Comparison of ENCODE assay signal across 8 cellular contexts in genomic region chr17:21348081-21348925, GRCh38. TPM values are rescaled to one million over a fixed set of nuclear protein-coding genes. Genes with fewer than 3 reads are reported as not detected.
DNase-seq lines count a peak whose midpoint lies in the region; ATAC-seq and TF ChIP-seq lines count a peak whose summit lies in the region.
"Not testable (repeated sequence)": the region's sequence is repeated elsewhere in the genome, so short reads cannot be mapped to it uniquely, and the experiment has no call there.

No MANE protein-coding gene starts in this region.

- H3F3A ChIP-seq in SU-DHL-6 (ENCODE audit: insufficient read depth): not testable (repeated sequence)

- H3K4me2 ChIP-seq in SU-DHL-6 (ENCODE audit: low read depth, low read length, poor library complexity, severe bottlenecking): peak overlapping the region; percentile 20

- not testable (repeated sequence) for H3K27me3 ChIP-seq in CD8-positive, alpha-beta T cell (ENCODE audit: insufficient read depth, low read length); SU-DHL-6 (ENCODE audit: low read length)

- not testable (repeated sequence) for H3K27ac ChIP-seq in CD8-positive, alpha-beta T cell (ENCODE audit: low read depth, low read length)
- peak overlapping the region; percentile 89 for H3K27ac ChIP-seq in SU-DHL-6 (ENCODE audit: low read depth, low read length)

- not testable (repeated sequence) for H3K4me1 ChIP-seq in CD8-positive, alpha-beta T cell (ENCODE audit: insufficient read depth, low read length)

- CTCF ChIA-PET in CD8-positive, alpha-beta T cell (lab: Charles Lee): not testable (repeated sequence)

- not testable (repeated sequence) for H3K36me3 ChIP-seq in CD8-positive, alpha-beta T cell (ENCODE audit: insufficient read depth, low read length); SU-DHL-6 (ENCODE audit: low read length)

- peak overlapping the region; percentile 24; the same call in 1 of the 2 replicates for H3K9ac ChIP-seq in SU-DHL-6 (ENCODE audit: low read length)

- intact Hi-C loops in CD8-positive, alpha-beta T cell (cut with DNase I, micrococcal nuclease); dendritic cell treated with granulocyte-macrophage colony-stimulating factor and Interleukin-4, amounts not matched to agents 40 ng/mL and 50 ng/mL, for 4 days (cut with micrococcal nuclease); posterior vena cava (cut with DNase I): not testable (repeated sequence)

- not testable (repeated sequence) for H3K9me3 ChIP-seq in CD8-positive, alpha-beta T cell (ENCODE audit: low read length); SU-DHL-6 (ENCODE audit: insufficient read depth, low read length)

- H3K79me2 ChIP-seq in SU-DHL-6 (ENCODE audit: insufficient read depth, low read length): not testable (repeated sequence)

- H4K20me1 ChIP-seq in SU-DHL-6 (ENCODE audit: low read depth, low read length): not testable (repeated sequence)

- not testable (repeated sequence) for H3K4me3 Mint-ChIP-seq in CD8-positive, alpha-beta T cell; dendritic cell treated with granulocyte-macrophage colony-stimulating factor and Interleukin-4, amounts not matched to agents 40 ng/mL and 50 ng/mL, for 4 days

- POLR2A ChIA-PET in CD8-positive, alpha-beta T cell (lab: Charles Lee): not testable (repeated sequence)

- not testable (repeated sequence) for DNase-seq in CD8-positive, alpha-beta T cell
- peak; percentile 50 for DNase-seq in posterior vena cava (ENCODE audit: low spot score)

- H3K36me3 Mint-ChIP-seq in CD8-positive, alpha-beta T cell; dendritic cell treated with granulocyte-macrophage colony-stimulating factor and Interleukin-4, amounts not matched to agents 40 ng/mL and 50 ng/mL, for 4 days (ENCODE audit: low read depth): not testable (repeated sequence)

- TF ChIP-seq CTCF in CD8-positive, alpha-beta T cell (IDR thresholded peaks at IDR 0.05); SU-DHL-6 (IDR thresholded peaks at IDR 0.05; ENCODE audit: insufficient read depth, low read length, poor library complexity, severe bottlenecking): not testable (repeated sequence)

- H3K27ac Mint-ChIP-seq in CD8-positive, alpha-beta T cell: peak overlapping the region; percentile 45
- H3K27ac Mint-ChIP-seq in dendritic cell treated with granulocyte-macrophage colony-stimulating factor and Interleukin-4, amounts not matched to agents 40 ng/mL and 50 ng/mL, for 4 days: peak overlapping the region; percentile 46

- not testable (repeated sequence) for H3K9me3 Mint-ChIP-seq in CD8-positive, alpha-beta T cell; dendritic cell treated with granulocyte-macrophage colony-stimulating factor and Interleukin-4, amounts not matched to agents 40 ng/mL and 50 ng/mL, for 4 days

- not testable (repeated sequence) for H3K4me3 ChIP-seq in CD8-positive, alpha-beta T cell (ENCODE audit: low read depth, low read length); SU-DHL-6 (ENCODE audit: insufficient read depth, low read length, poor library complexity, severe bottlenecking)

- H2AFZ ChIP-seq in SU-DHL-6 (ENCODE audit: low read depth, low read length, severe bottlenecking): not testable (repeated sequence)

- H3K27me3 Mint-ChIP-seq in CD8-positive, alpha-beta T cell (ENCODE audit: low read depth); dendritic cell treated with granulocyte-macrophage colony-stimulating factor and Interleukin-4, amounts not matched to agents 40 ng/mL and 50 ng/mL, for 4 days: not testable (repeated sequence)

- not testable (repeated sequence) for ATAC-seq in CD8-positive, alpha-beta T cell
- ATAC-seq in GM18909 (IDR thresholded peaks at IDR 0.05; ENCODE audit: poor library complexity, unreplicated experiment) (peak; percentile 80), GM21723 (IDR thresholded peaks at IDR 0.05; ENCODE audit: unreplicated experiment) (peak; percentile 68), HG03066 (IDR thresholded peaks at IDR 0.05; ENCODE audit: low read depth, unreplicated experiment) (peak; percentile 48), HG03571 (IDR thresholded peaks at IDR 0.05; ENCODE audit: unreplicated experiment) (peak; percentile 50)

- not testable (repeated sequence) for H3K4me1 Mint-ChIP-seq in CD8-positive, alpha-beta T cell (ENCODE audit: low read depth)
- H3K4me1 Mint-ChIP-seq in dendritic cell treated with granulocyte-macrophage colony-stimulating factor and Interleukin-4, amounts not matched to agents 40 ng/mL and 50 ng/mL, for 4 days (ENCODE audit: low read depth): peaks cover 13% of the 10 kb centered on the region

- H3K9me2 ChIP-seq in SU-DHL-6 (replicated peaks; ENCODE audit: insufficient read depth, low read length): not testable (repeated sequence)

RNA-seq across cellular contexts. Expression of gene KCNJ12, which starts 27.9 kb away (rescaled TPM):
- under 1 TPM; 0.08 to 0.31 TPM for total RNA-seq in CD8-positive, alpha-beta T cell
- total RNA-seq in posterior vena cava: 1 to 10 TPM; 6.8 to 6.9 TPM

Comparison
In these comparisons a context has a peak if more than half of its experiments do, and no peak if none do; other contexts are left out.
1. RNA of gene KCNJ12, which starts 27.9 kb away (total RNA-seq): 6.8 to 6.9 TPM in posterior vena cava; 0.08 to 0.31 TPM in CD8-positive, alpha-beta T cell; every median in the first group is over 4 times any median in the second.